In genomic region chr11:12206529-12206928, GRCh38 we compare ENCODE assay signal across 14 cellular contexts.
DNase-seq lines count a peak whose midpoint lies in the region; ATAC-seq, FAIRE-seq and TF ChIP-seq lines count a peak whose summit lies in the region.
"Had no signal": no experiment of that assay in that cellular context is flagged by ENCODE, and none has a peak within 500 bp of the region (broad histone marks: within the 10 kb centered on the region; RNA-seq: fewer than 3 reads in every experiment).

No MANE protein-coding gene starts in this region.

- CTCF ChIA-PET in endothelial cell of umbilical vein (lab: Charles Lee), result interaction anchor here (0.9 to 3.1 kb wide), 5 partner anchors 8 to 79 kb away, joined by 3 to 11 read pairs (median 3); no protein-coding TSS in a partner anchor

- peaks cover 78% of the 10 kb centered on the region for H3K4me1 Mint-ChIP-seq in activated T-cell treated with anti-CD3 and anti-CD28 coated beads, Interleukin-2, amount 50 U/mL, for 72 hours (ENCODE audit: low read depth)

- no peaks in the 10 kb centered on the region for H3K9me3 ChIP-seq in endothelial cell of umbilical vein (replicated peaks; ENCODE audit: control insufficient read depth, insufficient read depth, low read length)
- H3K9me3 ChIP-seq in smooth muscle cell (replicated peaks; ENCODE audit: low read depth), result no peaks in the 10 kb centered on the region
- H3K9me3 ChIP-seq: pancreas had no signal

- H3K27ac ChIP-seq in endothelial cell of umbilical vein (ENCODE audit: insufficient read depth, low read depth, low read length), result peak overlapping the region; percentile 2
- H3K27ac ChIP-seq in smooth muscle cell (ENCODE audit: low read depth), result peak overlapping the region; percentile 96
- H3K27ac ChIP-seq: pancreas had no signal

- no peaks in the 10 kb centered on the region for H4K20me1 ChIP-seq in endothelial cell of umbilical vein (replicated peaks; ENCODE audit: control insufficient read depth, extremely low read depth, insufficient read depth, low read length)
- no peaks in the 10 kb centered on the region for H4K20me1 ChIP-seq in smooth muscle cell (ENCODE audit: low read depth)

- DNase-seq in activated T-cell treated with anti-CD3 and anti-CD28 coated beads, Interleukin-2, amount 50 U/mL, for 72 hours, result no peak
- DNase-seq in activated T-cell treated with anti-CD3 and anti-CD28 coated beads for 4 hours (no peak), RPMI7951 (ENCODE audit: low read depth) (peak; percentile 68), endothelial cell of umbilical vein (ENCODE audit: low read depth, low spot score) (no peak), smooth muscle cell (lab: John Stamatoyannopoulos, UW; ENCODE audit: unreplicated experiment) (no peak), SHP77 (lab: John Stamatoyannopoulos, UW) (no peak)
- DNase-seq in central memory CD4-positive, alpha-beta T cell, result no peak
- DNase-seq: activated CD4-positive, alpha-beta T cell treated with anti-CD3 and anti-CD28 coated beads, Interleukin-2, amount 50 U/mL, for 48 hours; DMS79; NCI-H2171; pancreas; stimulated activated CD4-positive, alpha-beta T cell treated with anti-CD3 and anti-CD28 coated beads, Interleukin-15, amount 100 ng/mL, for 24 hours had no signal

- H3K79me2 ChIP-seq in endothelial cell of umbilical vein (ENCODE audit: control insufficient read depth, insufficient read depth, low read length) (peaks cover 14% of the 10 kb centered on the region), smooth muscle cell (ENCODE audit: low read depth) (peaks cover 18% of the 10 kb centered on the region)

- peak; percentile 18 for TF ChIP-seq POLR2A in endothelial cell of umbilical vein (IDR thresholded peaks at IDR 0.05; ENCODE audit: low read depth, low read length)

- no peaks in the 10 kb centered on the region for H3K9me1 ChIP-seq in endothelial cell of umbilical vein (replicated peaks; ENCODE audit: control insufficient read depth, extremely low read depth, insufficient read depth, low read length)

- no TSS peak for BruUV-seq in endothelial cell of umbilical vein (replicated peaks; lab: Mats Ljungman, UMichigan)

- TF ChIP-seq CTCF in endothelial cell of umbilical vein (IDR thresholded peaks at IDR 0.05; ENCODE audit: extremely low read depth in 1 of 2, insufficient read depth in 1 of 2, low read depth in 1 of 2, low read length in 2 of 2) (no peak), smooth muscle cell (IDR thresholded peaks at IDR 0.05; ENCODE audit: borderline replicate concordance, insufficient read depth, poor library complexity, severe bottlenecking) (no peak)

- peaks cover 7% of the 10 kb centered on the region for H3K4me1 ChIP-seq in endothelial cell of umbilical vein (ENCODE audit: control insufficient read depth, extremely low read depth, insufficient read depth, low read length)
- peaks cover 10% of the 10 kb centered on the region for H3K4me1 ChIP-seq in smooth muscle cell (ENCODE audit: low read depth)

- H3K36me3 Mint-ChIP-seq in activated T-cell treated with anti-CD3 and anti-CD28 coated beads, Interleukin-2, amount 50 U/mL, for 72 hours (ENCODE audit: insufficient read depth in 2 of 2), result peaks cover 43 to 85% of the 10 kb centered on the region in 2 donors

- no peaks in the 10 kb centered on the region for H3K27me3 Mint-ChIP-seq in activated T-cell treated with anti-CD3 and anti-CD28 coated beads, Interleukin-2, amount 50 U/mL, for 72 hours (ENCODE audit: low read depth)

- intact Hi-C loops in endothelial cell of umbilical vein (cut with micrococcal nuclease), result no loop called here

- peak overlapping the region; percentile 77 to 83 for H3K4me3 Mint-ChIP-seq in activated T-cell treated with anti-CD3 and anti-CD28 coated beads, Interleukin-2, amount 50 U/mL, for 72 hours

- ATAC-seq in activated T-cell treated with anti-CD3 and anti-CD28 coated beads, Interleukin-2, amount 50 U/mL, for 72 hours (replicated peaks in 1 of 2), result no peak
- ATAC-seq in GM19452 (IDR thresholded peaks at IDR 0.05; ENCODE audit: unreplicated experiment), result no peak

- no peak overlapping the region for H2AFZ ChIP-seq in endothelial cell of umbilical vein (ENCODE audit: low read depth, low read length)
- no peak overlapping the region for H2AFZ ChIP-seq in smooth muscle cell (ENCODE audit: low read depth)

- H3K4me3 ChIP-seq in endothelial cell of umbilical vein (replicated peaks in 1 of 3; ENCODE audit: insufficient read depth in 1 of 3, low read depth in 1 of 3, low read length in 3 of 3), result no peak overlapping the region
- no peak overlapping the region for H3K4me3 ChIP-seq in smooth muscle cell
- H3K4me3 ChIP-seq: pancreas had no signal

- H3K36me3 ChIP-seq in endothelial cell of umbilical vein (ENCODE audit: control insufficient read depth in 2 of 2, extremely low read depth in 1 of 2, insufficient read depth in 2 of 2, low read length in 2 of 2) (peaks cover 11 to 12% of the 10 kb centered on the region in 2 experiments), smooth muscle cell (ENCODE audit: low read depth) (peaks cover 4% of the 10 kb centered on the region)
- H3K36me3 ChIP-seq: pancreas had no signal

- H3K9ac ChIP-seq in endothelial cell of umbilical vein (replicated peaks; ENCODE audit: extremely low read depth, insufficient read depth, low read length) (no peak overlapping the region), smooth muscle cell (ENCODE audit: low read depth) (peak overlapping the region; percentile 80)

- WGBS in smooth muscle cell (ENCODE audit: low lambda C conversion rate), result 71% methylated on average over 3 of the region's 3 CpGs

- FAIRE-seq in endothelial cell of umbilical vein (lab: Jason Lieb, UNC), result no peak
- FAIRE-seq: H1, pancreas had no signal

- H3K27ac Mint-ChIP-seq in activated T-cell treated with anti-CD3 and anti-CD28 coated beads, Interleukin-2, amount 50 U/mL, for 72 hours, result peak overlapping the region; percentile 76

- dilution Hi-C loops in endothelial cell of umbilical vein (cut with MboI; ENCODE audit: extremely low pct_ligation_motif_present, low sequenced_read_pairs), result no loop called here

- POLR2A ChIA-PET in endothelial cell of umbilical vein (lab: Charles Lee), result no interaction called here

- peaks cover 40% of the 10 kb centered on the region for H3F3A ChIP-seq in smooth muscle cell (ENCODE audit: low read depth)

- H3K9me3 Mint-ChIP-seq in activated T-cell treated with anti-CD3 and anti-CD28 coated beads, Interleukin-2, amount 50 U/mL, for 72 hours, result peaks cover 4 to 6% of the 10 kb centered on the region in 2 donors

- H3K4me2 ChIP-seq in endothelial cell of umbilical vein (ENCODE audit: insufficient read depth, low read length), result no peak overlapping the region
- peak overlapping the region; percentile 28 for H3K4me2 ChIP-seq in smooth muscle cell

- H3K27me3 ChIP-seq in endothelial cell of umbilical vein (ENCODE audit: control insufficient read depth in 2 of 2, insufficient read depth in 2 of 2, low read length in 2 of 2) (no peaks in the 10 kb centered on the region), smooth muscle cell (ENCODE audit: low read depth) (no peaks in the 10 kb centered on the region)
- H3K27me3 ChIP-seq: pancreas had no signal

TF ChIP-seq in endothelial cell of umbilical vein, 7 proteins besides CTCF, POLR2A, EP300 and RAD21:
- TF ChIP-seq JUN (IDR thresholded peaks at IDR 0.05; ENCODE audit: borderline replicate concordance, insufficient read depth, insufficient read length, low read depth), result no peak
- TF ChIP-seq FOS (IDR thresholded peaks at IDR 0.05; ENCODE audit: borderline replicate concordance, insufficient read depth, low read length), result no peak
- TF ChIP-seq MYC (IDR thresholded peaks at IDR 0.05; ENCODE audit: low read depth, low read length), result no peak
- peak; percentile 41 for TF ChIP-seq POLR2AphosphoS5 (IDR thresholded peaks at IDR 0.05; ENCODE audit: insufficient read depth, low read depth, low read length)
